8 cellular contexts compared by ENCODE assay signal in the genomic region with DNA sequence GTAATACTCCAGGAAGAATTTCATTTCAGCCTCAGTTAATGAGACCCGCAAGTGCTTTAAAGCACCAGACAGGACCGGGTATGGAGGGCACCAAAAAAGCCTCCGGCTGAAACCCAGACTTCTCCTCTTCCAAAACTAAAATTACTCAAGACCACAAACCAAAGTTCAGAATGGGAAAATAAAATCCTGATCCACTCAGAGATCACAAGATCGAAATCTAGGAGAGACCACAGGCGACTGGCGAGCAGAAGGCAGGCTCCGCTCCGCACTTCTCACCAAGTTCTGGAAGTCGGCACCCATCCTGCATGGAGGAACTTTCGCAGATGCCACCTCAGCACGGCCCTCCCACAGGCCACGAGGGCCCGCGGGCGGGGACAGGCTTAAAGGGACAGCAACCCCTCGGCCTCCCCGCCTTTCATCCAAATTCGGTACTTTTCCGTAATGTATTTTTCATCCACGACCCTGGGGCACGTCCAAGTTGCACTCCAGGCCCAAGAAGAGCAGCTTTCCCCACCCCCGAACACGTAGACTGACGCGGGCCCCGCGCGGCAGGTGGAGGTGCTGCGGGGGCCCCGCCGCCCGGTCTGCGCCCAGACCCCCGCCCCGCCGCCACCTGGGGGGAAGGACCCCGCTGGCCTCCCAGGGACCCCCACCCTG. TPM values are rescaled to one million over a fixed set of nuclear protein-coding genes. Genes with fewer than 3 reads are reported as not detected.
DNase-seq lines count a peak whose midpoint lies in the region; ATAC-seq lines count a peak whose summit lies in the region.

No MANE protein-coding gene starts in this region.

- H3K4me3 ChIP-seq in CD4-positive, alpha-beta memory T cell (ENCODE audit: low read length in 2 of 2): peak overlapping the region in 1 of 2 donors; percentile 63

- peak; percentile 44 to 72 (median 50) for DNase-seq in CD4-positive, alpha-beta memory T cell
- peak; percentile 76 for DNase-seq in LHCN-M2 (ENCODE audit: low read depth)
- peak; percentile 56 to 60 for DNase-seq in activated CD4-positive, alpha-beta T cell treated with anti-CD3 and anti-CD28 coated beads for 4 hours
- DNase-seq in kidney tubule cell (ENCODE audit: low spot score): peak; percentile 78
- peak; percentile 25 to 46 (median 31) for DNase-seq in stimulated activated CD4-positive, alpha-beta T cell treated with anti-CD3 and anti-CD28 coated beads, Interleukin-12 subunit alpha, Interleukin-12 subunit beta, amount 100 ng/mL, for 48 hours (ENCODE audit: low read depth in 2 of 3, low spot score in 1 of 3)

- peak overlapping the region; percentile 58 for H3K27ac ChIP-seq in CD4-positive, alpha-beta memory T cell (ENCODE audit: low read depth, low read length)
- peak overlapping the region; percentile 63 for H3K27ac ChIP-seq in cingulate gyrus (ENCODE audit: low read depth, low read length)

- intact Hi-C loops in CD4-positive, alpha-beta memory T cell (cut with micrococcal nuclease): loop anchor here (1.0 to 5.0 kb wide), 2 partner anchors 44 to 236 kb away; partner anchors contain the start of genes HDLBP, SEPTIN2 and STK25

- H3K36me3 ChIP-seq in CD4-positive, alpha-beta memory T cell (ENCODE audit: insufficient read depth, low read length): peaks cover 3% of the 10 kb centered on the region

- POLR2A ChIA-PET in CD4-positive, alpha-beta memory T cell (lab: Charles Lee; ENCODE audit: partially characterized antibody): interaction anchor here (1.3 to 2.6 kb wide), 2 partner anchors 43 to 45 kb away, joined by 3 to 12 read pairs; partner anchors contain the start of genes HDLBP and SEPTIN2

- H3K36me3 Mint-ChIP-seq in CD4-positive, alpha-beta memory T cell: peaks cover 22 to 31% of the 10 kb centered on the region in 2 donors

- peaks cover 0 to 9% (median 4%) of the 10 kb centered on the region in 8 donors for H3K9me3 Mint-ChIP-seq in CD4-positive, alpha-beta memory T cell

- no peaks in the 10 kb centered on the region for H3K27me3 ChIP-seq in CD4-positive, alpha-beta memory T cell (ENCODE audit: insufficient read depth, low read length)

- H3K4me1 Mint-ChIP-seq in CD4-positive, alpha-beta memory T cell: peaks cover 26 to 47% (median 38%) of the 10 kb centered on the region in 4 donors

- peak overlapping the region; percentile 39 to 97 (median 93) for H3K27ac Mint-ChIP-seq in CD4-positive, alpha-beta memory T cell

- no peaks in the 10 kb centered on the region for H3K27me3 Mint-ChIP-seq in CD4-positive, alpha-beta memory T cell

- ATAC-seq in GM21515 (IDR thresholded peaks at IDR 0.05; ENCODE audit: unreplicated experiment) (peak; percentile 34), HG03196 (IDR thresholded peaks at IDR 0.05; ENCODE audit: unreplicated experiment) (no peak)

- peaks cover 22% of the 10 kb centered on the region for H3K4me1 ChIP-seq in CD4-positive, alpha-beta memory T cell (ENCODE audit: insufficient read depth, low read length)

- CTCF ChIA-PET in CD4-positive, alpha-beta memory T cell (lab: Charles Lee; ENCODE audit: partially characterized antibody): no interaction called here

- no peaks in the 10 kb centered on the region for H3K9me3 ChIP-seq in CD4-positive, alpha-beta memory T cell (ENCODE audit: control insufficient read depth in 1 of 2, low read length in 2 of 2)

- H3K4me3 Mint-ChIP-seq in CD4-positive, alpha-beta memory T cell: peak overlapping the region; percentile 92 to 97 (median 94)

RNA-seq across cellular contexts. Expression of gene HDLBP, which starts 43.7 kb away (rescaled TPM):
- 100 to 1,000 TPM; 166 to 183 TPM for total RNA-seq in CD4-positive, alpha-beta memory T cell
- 10 to 100 TPM; 24.7 to 82.3 TPM for polyA plus RNA-seq in CD4-positive, alpha-beta memory T cell
- total RNA-seq in LHCN-M2 (2014; rRNA removed): 480 and 516 TPM in 2 replicates
- 438 TPM for polyA plus RNA-seq in LHCN-M2 (2012)

RNA-seq across cellular contexts. Expression of gene SEPTIN2, which starts 44.0 kb away (rescaled TPM):
- 100 to 1,000 TPM; 332 to 362 TPM for total RNA-seq in CD4-positive, alpha-beta memory T cell
- 100 to 1,000 TPM; 187 to 249 TPM for polyA plus RNA-seq in CD4-positive, alpha-beta memory T cell
- total RNA-seq in LHCN-M2 (2014; rRNA removed): 350 and 372 TPM in 2 replicates
- 226 TPM for polyA plus RNA-seq in LHCN-M2 (2012)
